1 cellular context compared by ENCODE assay signal in genomic region chr15:90701880-90702630, GRCh38.
TF ChIP-seq lines count a peak whose summit lies in the region.

No MANE protein-coding gene starts in this region.

TF ChIP-seq in HCT116, 20 proteins besides CTCF, POLR2A, EP300 and RAD21 (continued from another document):
- TF ChIP-seq SIN3A (IDR thresholded peaks at IDR 0.05; ENCODE audit: low read depth) (no peak), EGR1 (IDR thresholded peaks at IDR 0.05; ENCODE audit: low read depth) (no peak), MAX (IDR thresholded peaks at IDR 0.05) (no peak), ZFX (IDR thresholded peaks at IDR 0.05) (no peak), YY1 (IDR thresholded peaks at IDR 0.05; ENCODE audit: extremely low read depth, insufficient replicate concordance, low read depth, low read length) (no peak), EZH2phosphoT487 (IDR thresholded peaks at IDR 0.05; ENCODE audit: borderline replicate concordance) (no peak), ELF1 (IDR thresholded peaks at IDR 0.05; ENCODE audit: borderline replicate concordance, low read depth) (no peak), TCF7L2 (IDR thresholded peaks at IDR 0.05; ENCODE audit: borderline replicate concordance, extremely low read depth, insufficient read depth, insufficient read length) (no peak)
- TF ChIP-seq, protein P1, sequence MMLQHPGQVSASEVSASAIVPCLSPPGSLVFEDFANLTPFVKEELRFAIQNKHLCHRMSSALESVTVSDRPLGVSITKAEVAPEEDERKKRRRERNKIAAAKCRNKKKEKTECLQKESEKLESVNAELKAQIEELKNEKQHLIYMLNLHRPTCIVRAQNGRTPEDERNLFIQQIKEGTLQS (IDR thresholded peaks at IDR 0.05): no peak
